11 cellular contexts compared by ENCODE assay signal in genomic region chr3:163916596-163917560, GRCh38.
DNase-seq lines count a peak whose midpoint lies in the region; ATAC-seq and TF ChIP-seq lines count a peak whose summit lies in the region.
"Had no signal": no experiment of that assay in that cellular context is flagged by ENCODE, and none has a peak within 500 bp of the region (broad histone marks: within the 10 kb centered on the region; RNA-seq: fewer than 3 reads in every experiment).

No MANE protein-coding gene starts in this region.

- H3K27ac ChIP-seq in DND-41 (ENCODE audit: low read length) = no peak overlapping the region
- no peak overlapping the region for H3K27ac ChIP-seq in Panc1 (ENCODE audit: low read length)
- H3K27ac ChIP-seq in left lung = no peak overlapping the region
- no peak overlapping the region for H3K27ac ChIP-seq in gastroesophageal sphincter

- CTCF ChIA-PET in Panc1 (lab: Charles Lee) = no interaction called here

- no TSS peak for BruUV-seq in Panc1 (replicated peaks; lab: Mats Ljungman, UMichigan)

- H3K9me3 ChIP-seq in DND-41 (ENCODE audit: insufficient read depth, low read length, severe bottlenecking) (no peaks in the 10 kb centered on the region), Panc1 (ENCODE audit: control insufficient read depth, insufficient read depth, low read depth, low read length) (no peaks in the 10 kb centered on the region), left lung (no peaks in the 10 kb centered on the region), gastroesophageal sphincter (no peaks in the 10 kb centered on the region)

- TF ChIP-seq CTCF in DND-41 (IDR thresholded peaks at IDR 0.05; ENCODE audit: borderline replicate concordance, extremely low read depth, low read length, poor library complexity, severe bottlenecking) (peak; percentile 42), Panc1 (IDR thresholded peaks at IDR 0.05) (peak; percentile 43), left lung (IDR thresholded peaks at IDR 0.05) (no peak), gastroesophageal sphincter (IDR thresholded peaks at IDR 0.05) (no peak)

- no peaks in the 10 kb centered on the region for H3K79me2 ChIP-seq in DND-41 (ENCODE audit: insufficient read depth, low read length)

- no peaks in the 10 kb centered on the region for H4K20me1 ChIP-seq in DND-41 (ENCODE audit: insufficient read depth, low read length)

- in situ Hi-C loops in Panc1 (cut with HindIII; ENCODE audit: low pct_unique_long_range_greater_than_20kb, low sequenced_read_pairs) = no loop called here

- H3K36me3 ChIP-seq in DND-41 (ENCODE audit: insufficient read depth, low read length) (no peaks in the 10 kb centered on the region), Panc1 (ENCODE audit: control insufficient read depth, insufficient read depth, low read length) (no peaks in the 10 kb centered on the region), left lung (no peaks in the 10 kb centered on the region), gastroesophageal sphincter (no peaks in the 10 kb centered on the region)

- H3K9ac ChIP-seq in DND-41 (ENCODE audit: low read depth, low read length) = no peak overlapping the region

- H3K27me3 ChIP-seq in DND-41 (ENCODE audit: insufficient read depth, low read length, poor library complexity) (no peaks in the 10 kb centered on the region), Panc1 (ENCODE audit: control insufficient read depth, insufficient read depth, low read length) (no peaks in the 10 kb centered on the region), left lung (no peaks in the 10 kb centered on the region), gastroesophageal sphincter (no peaks in the 10 kb centered on the region)

- POLR2A ChIA-PET in Panc1 (lab: Charles Lee) = no interaction called here

- no peak overlapping the region for H3K4me3 ChIP-seq in DND-41 (ENCODE audit: low read depth in 1 of 2, low read length in 2 of 2)
- no peak overlapping the region for H3K4me3 ChIP-seq in Panc1 (ENCODE audit: low read depth in 2 of 2, low read length in 2 of 2)
- H3K4me3 ChIP-seq in left lung = no peak overlapping the region
- H3K4me3 ChIP-seq in gastroesophageal sphincter = no peak overlapping the region

- TF ChIP-seq EP300 in gastroesophageal sphincter (IDR thresholded peaks at IDR 0.05) = no peak

- no peak overlapping the region for H3K4me2 ChIP-seq in DND-41 (ENCODE audit: insufficient read depth, low read length)

- intact Hi-C loops in Panc1 (cut with micrococcal nuclease; ENCODE audit: unreplicated experiment) = no loop called here
- intact Hi-C loops in left lung (cut with DNase I) = no loop called here

- no peak overlapping the region for H2AFZ ChIP-seq in DND-41 (ENCODE audit: low read depth, low read length)

- no peaks in the 10 kb centered on the region for H3K4me1 ChIP-seq in DND-41 (ENCODE audit: insufficient read depth, low read length)
- no peaks in the 10 kb centered on the region for H3K4me1 ChIP-seq in Panc1 (ENCODE audit: control insufficient read depth, insufficient read depth, low read length)
- no peaks in the 10 kb centered on the region for H3K4me1 ChIP-seq in left lung
- no peaks in the 10 kb centered on the region for H3K4me1 ChIP-seq in gastroesophageal sphincter

- no peak for ATAC-seq in DND-41 (ENCODE audit: insufficient read depth, low read depth)
- ATAC-seq in Panc1 = no peak
- ATAC-seq in left lung = peak; percentile 45
- no peak for ATAC-seq in HG02759 (IDR thresholded peaks at IDR 0.05; ENCODE audit: unreplicated experiment)
- no peak for ATAC-seq in gastroesophageal sphincter

- WGBS in gastroesophageal sphincter (ENCODE audit: low coverage in 1 of 2), 2 donors = 96% methylated on average over 4 of the region's 4 CpGs; no CpG with 5 or more reads in 1 of the 2 donors

- DNase-seq in DND-41 (no peak), LoVo (ENCODE audit: low spot score) (peak; percentile 11), Panc1 (ENCODE audit: low read depth, low spot score) (no peak), left lung (no peak), NCI-H1048 (lab: John Stamatoyannopoulos, UW) (no peak), NCI-H226 (no peak)
- DNase-seq: midbrain; NCI-H2227 treated with DMSO at 0.1 percent for 48 hours; stimulated activated CD4-positive, alpha-beta T cell treated with anti-CD3 and anti-CD28 coated beads, Interleukin-15, amount 100 ng/mL, for 24 hours had no signal

- TF ChIP-seq POLR2A in gastroesophageal sphincter (IDR thresholded peaks at IDR 0.05) = no peak

Comparison
In these comparisons a context has a peak if more than half of its experiments do, and no peak if none do; other contexts are left out.
1. CTCF ChIP-seq: peak in DND-41 (single experiment) and Panc1 (single experiment); none in left lung (0 of 2) and gastroesophageal sphincter (0 of 4).